ENCODE assay signal across 9 cellular contexts in the genomic region with DNA sequence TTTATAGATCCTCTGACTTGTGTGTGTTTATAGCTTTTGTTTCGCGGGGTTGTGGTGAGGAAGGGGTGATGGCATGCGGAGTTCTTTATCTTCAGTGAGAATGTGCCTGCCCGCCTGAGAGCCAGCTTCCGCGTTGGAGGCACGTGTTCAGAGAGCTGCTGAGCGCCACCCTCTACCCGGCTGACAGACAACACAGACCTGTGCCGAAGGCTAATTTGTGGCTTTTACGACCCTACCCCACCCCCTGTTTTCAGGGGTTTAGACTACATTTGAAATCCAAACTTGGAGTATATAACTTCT. TPM values are rescaled to one million over a fixed set of nuclear protein-coding genes. Genes with fewer than 3 reads are reported as not detected.
DNase-seq lines count a peak whose midpoint lies in the region; ATAC-seq, FAIRE-seq and TF ChIP-seq lines count a peak whose summit lies in the region.
"Had no signal": no experiment of that assay in that cellular context is flagged by ENCODE, and none has a peak within 500 bp of the region (broad histone marks: within the 10 kb centered on the region; RNA-seq: fewer than 3 reads in every experiment).

No MANE protein-coding gene starts in this region.

- no peak overlapping the region for H3K4me3 ChIP-seq in left ventricle myocardium inferior
- no peak overlapping the region for H3K4me3 ChIP-seq in pancreas
- H3K4me3 ChIP-seq in transverse colon, result no peak overlapping the region

- intact Hi-C loops in Right ventricle myocardium inferior (cut with DNase I) (no loop called here), left ventricle myocardium inferior (cut with micrococcal nuclease) (no loop called here), pancreas (cut with DNase I) (no loop called here), transverse colon (cut with DNase I; ENCODE audit: low total_unique reads) (loop anchor here (5.0 kb wide), 1 partner anchor 70 kb away; no protein-coding TSS in a partner anchor), sciatic nerve (cut with DNase I) (loop anchor here (5.0 kb wide), 1 partner anchor 1910 kb away; no protein-coding TSS in a partner anchor)

- H3K36me3 ChIP-seq in left ventricle myocardium inferior, result no peaks in the 10 kb centered on the region
- no peaks in the 10 kb centered on the region for H3K36me3 ChIP-seq in pancreas
- H3K36me3 ChIP-seq in transverse colon, result no peaks in the 10 kb centered on the region

- H3K4me1 ChIP-seq in left ventricle myocardium inferior (peaks cover 48% of the 10 kb centered on the region), pancreas (peaks cover 0 to 29% (median 13%) of the 10 kb centered on the region in 3 donors), transverse colon (peaks cover 12 to 67% (median 41%) of the 10 kb centered on the region in 4 donors)

- no peak for FAIRE-seq in pancreas (lab: Jason Lieb, UNC)

- no peak for TF ChIP-seq POLR2A in transverse colon (IDR thresholded peaks at IDR 0.05)

- WGBS in pancreas, 2 donors, result 12 to 32% methylated on average over 11 of the region's 11 CpGs
- 40 to 50% methylated on average over 1 to 11 of the region's 11 CpGs for WGBS in transverse colon (ENCODE audit: low coverage in 1 of 2), 2 donors

- DNase-seq in Right ventricle myocardium inferior (ENCODE audit: missing footprints), result peak; percentile 68
- DNase-seq in left ventricle myocardium inferior, result no peak
- DNase-seq in activated T-helper 1 cell treated with anti-CD3 and anti-CD28 coated beads, Interleukin-2, amount 50 U/mL, for 16 hours (ENCODE audit: low read depth in 1 of 2, low spot score in 1 of 2), result peak; percentile 48 to 53
- peak in 5 of 6 donors; percentile 35 to 65 (median 59) for DNase-seq in pancreas
- DNase-seq in transverse colon, result peak; percentile 66
- no peak for DNase-seq in RKO (ENCODE audit: low spot score)
- DNase-seq in sciatic nerve (ENCODE audit: low spot score), result no peak

- H3K9me3 ChIP-seq in left ventricle myocardium inferior (replicated peaks) (no peaks in the 10 kb centered on the region), pancreas (no peaks in the 10 kb centered on the region), transverse colon (no peaks in the 10 kb centered on the region)

- in situ Hi-C loops in transverse colon (cut with MboI; ENCODE audit: low pct_ligation_motif_present in 1 of 4, low pct_unique_long_range_greater_than_20kb in 1 of 4, low sequenced_read_pairs in 3 of 4), result no loop called here

- no peak for TF ChIP-seq EP300 in transverse colon (IDR thresholded peaks at IDR 0.05; ENCODE audit: low read depth)

- TF ChIP-seq CTCF in left ventricle myocardium inferior (IDR thresholded peaks at IDR 0.05; ENCODE audit: borderline replicate concordance) (no peak), pancreas (IDR thresholded peaks at IDR 0.05) (no peak), transverse colon (IDR thresholded peaks at IDR 0.05) (no peak)

- no peak overlapping the region for H3K27ac ChIP-seq in left ventricle myocardium inferior (replicated peaks)
- peak overlapping the region in 2 of 4 donors; percentile 20 to 57 for H3K27ac ChIP-seq in pancreas
- H3K27ac ChIP-seq in transverse colon, result peak overlapping the region in 3 of 4 donors; percentile 3 to 34 (median 17)

- H3K27me3 ChIP-seq in left ventricle myocardium inferior (ENCODE audit: low read depth) (no peaks in the 10 kb centered on the region), pancreas (no peaks in the 10 kb centered on the region), transverse colon (no peaks in the 10 kb centered on the region)

- no peak for ATAC-seq in Right ventricle myocardium inferior
- ATAC-seq in pancreas, result peak; percentile 44 to 69 (median 66)
- ATAC-seq in HG02884 (IDR thresholded peaks at IDR 0.05; ENCODE audit: unreplicated experiment), result no peak
- no peak for ATAC-seq in sciatic nerve
- ATAC-seq: right cardiac atrium had no signal

RNA-seq across cellular contexts. Expression of gene CD101, which starts 14.4 kb away (rescaled TPM):
- total RNA-seq in Right ventricle myocardium inferior (0.38 TPM), left ventricle myocardium inferior (0.74 TPM), pancreas (1 to 10 TPM in 4 of 6 donors, under 1 TPM in 2; 0.51 to 2.0 (median 1.2) TPM), transverse colon (10 to 100 TPM in 1 of 4 donors, 1 to 10 TPM in 2, under 1 TPM in 1; 0.40 to 24.3 (median 4.0) TPM), sciatic nerve (1.0 TPM)
- polyA plus RNA-seq in pancreas, result 1 to 10 TPM; 1.5 to 3.4 TPM

Comparison
In these comparisons a context has a peak if more than half of its experiments do, and no peak if none do; other contexts are left out.
1. DNase-seq: peak in Right ventricle myocardium inferior (single experiment), activated T-helper 1 cell treated with anti-CD3 and anti-CD28 coated beads, Interleukin-2, amount 50 U/mL, for 16 hours (2 of 2), pancreas (5 of 6) and transverse colon (single experiment); none in left ventricle myocardium inferior (single experiment), RKO (single experiment) and sciatic nerve (single experiment).
2. ATAC-seq: peak in pancreas (4 of 4); none in Right ventricle myocardium inferior (single experiment), HG02884 (single experiment) and sciatic nerve (single experiment).
3. intact Hi-C loops: an anchor here in transverse colon (5.0 kb wide) and sciatic nerve (5.0 kb wide); none called in Right ventricle myocardium inferior, left ventricle myocardium inferior and pancreas.